ENCODE assay signal across 22 cellular contexts in the genomic region with DNA sequence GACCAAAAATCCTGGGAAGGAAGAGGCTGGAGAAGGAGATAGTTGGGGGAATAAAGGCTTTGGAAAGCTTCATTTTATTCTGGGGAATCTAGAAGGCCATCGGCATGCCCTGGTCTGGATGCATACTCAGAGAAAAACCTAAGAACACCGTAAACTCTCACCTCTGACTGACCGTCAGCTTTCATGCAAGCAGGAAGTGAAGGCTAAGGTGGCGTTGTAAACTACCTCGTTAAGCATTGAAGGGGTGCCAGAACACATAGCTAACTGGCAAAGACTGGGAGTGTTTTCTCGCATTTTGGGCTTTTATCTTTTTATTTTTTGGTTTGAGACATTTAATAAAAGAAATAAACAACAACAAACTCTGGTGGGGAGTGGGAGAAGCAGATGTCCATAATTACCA. TPM values are rescaled to one million over a fixed set of nuclear protein-coding genes. Genes with fewer than 3 reads are reported as not detected.
DNase-seq lines count a peak whose midpoint lies in the region; ATAC-seq, FAIRE-seq and TF ChIP-seq lines count a peak whose summit lies in the region.
"Had no signal": no experiment of that assay in that cellular context is flagged by ENCODE, and none has a peak within 500 bp of the region (broad histone marks: within the 10 kb centered on the region; RNA-seq: fewer than 3 reads in every experiment).

No MANE protein-coding gene starts in this region.

- H3K36me3 ChIP-seq in Loucy (ENCODE audit: insufficient read depth, low read length) (no peaks in the 10 kb centered on the region), H1 (ENCODE audit: control insufficient read depth in 2 of 4, insufficient read depth in 4 of 4, low read length in 3 of 4) (no peaks in the 10 kb centered on the region), trophoblast cell (ENCODE audit: control insufficient read depth in 1 of 2, insufficient read depth in 2 of 2, low read length in 2 of 2) (peaks cover 3 to 5% of the 10 kb centered on the region in 2 experiments), sigmoid colon (no peaks in the 10 kb centered on the region)
- H3K36me3 ChIP-seq: BLaER1 had no signal

- no peak overlapping the region for H3K14ac ChIP-seq in H1 (ENCODE audit: insufficient read length)
- H3K14ac ChIP-seq in trophoblast cell (ENCODE audit: low read length), result no peak overlapping the region

- H3K4me1 Mint-ChIP-seq in CD4-positive, alpha-beta T cell (ENCODE audit: low read depth), result peaks cover 18% of the 10 kb centered on the region

- no peak overlapping the region for H4K5ac ChIP-seq in H1 (ENCODE audit: insufficient read length, low read depth, low read length)

- H4K91ac ChIP-seq in H1 (replicated peaks; ENCODE audit: insufficient read length, low read length), result no peak overlapping the region
- H4K91ac ChIP-seq in trophoblast cell (ENCODE audit: low read depth, low read length), result peak overlapping the region; percentile 81

- H3K9ac ChIP-seq in Loucy (ENCODE audit: low read depth, low read length, poor library complexity, severe bottlenecking) (no peak overlapping the region), H1 (replicated peaks in 1 of 4; ENCODE audit: extremely low read depth in 1 of 4, low read depth in 3 of 4, low read length in 3 of 4) (no peak overlapping the region), trophoblast cell (ENCODE audit: low read length) (no peak overlapping the region)
- H3K9ac ChIP-seq: BLaER1 had no signal

- H4K20me1 ChIP-seq in Loucy (ENCODE audit: insufficient read depth, low read length, poor library complexity, severe bottlenecking) (no peaks in the 10 kb centered on the region), H1 (replicated peaks in 1 of 2; ENCODE audit: control insufficient read depth in 1 of 2, insufficient read depth in 2 of 2, low read length in 2 of 2) (no peaks in the 10 kb centered on the region)
- H4K20me1 ChIP-seq: BLaER1 had no signal

- H2AFZ ChIP-seq in Loucy (ENCODE audit: low read length) (0 out of 2 replicates have a peak overlapping the region, but pooled peaks have one; percentile 37), H1 (ENCODE audit: low read length) (no peak overlapping the region), trophoblast cell (ENCODE audit: insufficient read depth, low read length, poor library complexity) (no peak overlapping the region)

- H3K79me2 ChIP-seq in Loucy (ENCODE audit: insufficient read depth, low read length) (peaks cover 12% of the 10 kb centered on the region), H1 (ENCODE audit: control insufficient read depth in 1 of 2, insufficient read depth in 2 of 2, low read length in 2 of 2) (peaks cover 0 to 6% of the 10 kb centered on the region in 2 experiments; a peak in 3 of 4 replicates), trophoblast cell (ENCODE audit: control insufficient read depth, insufficient read depth, low read length, poor library complexity) (peaks cover 8% of the 10 kb centered on the region)

- 94% methylated on average over 6 of the region's 6 CpGs; no CpG with 5 or more reads in 1 of the 2 experiments for WGBS in H1 (ENCODE audit: extremely low coverage in 1 of 2, insufficient coverage in 1 of 2, insufficient read length in 1 of 2, insufficient replicate concordance in 2 of 2, low coverage in 1 of 2, low lambda C conversion rate in 2 of 2, missing lambda C conversion rate in 1 of 2), 2 experiments
- no CpG with 5 or more reads among the region's 6 CpGs for WGBS in trophoblast cell (ENCODE audit: extremely low coverage, insufficient coverage, insufficient read length)
- WGBS in sigmoid colon, 2 donors, result 34 to 71% methylated on average over 6 of the region's 6 CpGs

- intact Hi-C loops in CD4-positive, alpha-beta T cell (cut with DNase I, micrococcal nuclease), result loop anchor here in 1 of 2 experiments (5.0 to 10.0 kb wide), 2 partner anchors 182 to 1400 kb away; a partner anchor contains a TSS
- intact Hi-C loops in sigmoid colon (cut with DNase I), result loop anchor here (5.0 kb wide), 1 partner anchor 542 kb away; a partner anchor contains a TSS

- POLR2A ChIA-PET in CD4-positive, alpha-beta T cell (lab: Charles Lee), result no interaction called here
- POLR2A ChIA-PET in H1 (lab: Charles Lee; ENCODE audit: partially characterized antibody), result interaction anchor here (0.7 to 1.5 kb wide), 2 partner anchors 79 to 407 kb away, joined by 3 to 4 read pairs; a partner anchor contains a TSS

- H4K8ac ChIP-seq in H1 (ENCODE audit: extremely low read depth, insufficient read depth, low read length), result no peak overlapping the region
- H4K8ac ChIP-seq in trophoblast cell (ENCODE audit: low read depth, low read length), result no peak overlapping the region

- TF ChIP-seq POLR2A in H1 (IDR thresholded peaks at IDR 0.05; ENCODE audit: control extremely low read depth in 1 of 2, low read depth in 2 of 2, low read length in 2 of 2) (no peak), sigmoid colon (IDR thresholded peaks at IDR 0.05) (no peak)

- H3F3A ChIP-seq in Loucy (ENCODE audit: low read depth), result no peaks in the 10 kb centered on the region

- peaks cover 12% of the 10 kb centered on the region for H3K4me1 ChIP-seq in Loucy (ENCODE audit: insufficient read depth, low read length, poor library complexity, severe bottlenecking)
- H3K4me1 ChIP-seq in H1 (replicated peaks in 1 of 4; ENCODE audit: control insufficient read depth in 3 of 4, insufficient read depth in 4 of 4, low read length in 3 of 4), result peaks cover 0 to 3% (median 0%) of the 10 kb centered on the region in 4 experiments; a peak in 2 of 7 replicates
- H3K4me1 ChIP-seq in trophoblast cell (ENCODE audit: control insufficient read depth in 1 of 2, insufficient read depth in 2 of 2, low read length in 2 of 2), result peaks cover 4 to 7% of the 10 kb centered on the region in 2 experiments
- peaks cover 0 to 17% (median 15%) of the 10 kb centered on the region in 4 donors for H3K4me1 ChIP-seq in sigmoid colon

- peaks cover 15% of the 10 kb centered on the region for H3K36me3 Mint-ChIP-seq in CD4-positive, alpha-beta T cell (ENCODE audit: low read depth)

- H3K18ac ChIP-seq in H1 (ENCODE audit: extremely low read depth, low read length) (no peak overlapping the region), trophoblast cell (ENCODE audit: low read length) (no peak overlapping the region)

- H3K27ac ChIP-seq in CD4-positive, alpha-beta T cell (ENCODE audit: low read depth, low read length), result no peak overlapping the region
- H3K27ac ChIP-seq in H1 (ENCODE audit: low read depth, low read length) (no peak overlapping the region), trophoblast cell (ENCODE audit: low read depth, low read length) (no peak overlapping the region), sigmoid colon (no peak overlapping the region)
- H3K27ac ChIP-seq: BLaER1, RWPE1, SK-N-MC had no signal

- DNase-seq in CD4-positive, alpha-beta T cell, result no peak
- no peak for DNase-seq in H1 (ENCODE audit: low read depth in 1 of 2, low spot score in 2 of 2)
- DNase-seq in trophoblast cell, result no peak
- no peak for DNase-seq in stimulated activated naive CD4-positive, alpha-beta T cell (lab: John Stamatoyannopoulos, UW)
- DNase-seq in sigmoid colon, result no peak
- DNase-seq: DMS79 treated with DMSO at 0.1 percent for 48 hours; GOT3; Kasumi-1; NCI-H1092; NCI-H1436 treated with DMSO at 0.1 percent for 48 hours; NCI-H1930; NCI-H226; NCI-H524; NCI-H774; NK-92 treated with Interleukin-12 subunit alpha and Interleukin-12 subunit beta, amount 100 ng/mL, for 24 hours; SHP77 treated with DMSO at 0.1 percent for 48 hours had no signal

- FAIRE-seq in H1 (lab: Jason Lieb, UNC), result no peak
- FAIRE-seq: D721Med had no signal

- H3K9me2 ChIP-seq in Loucy (replicated peaks; ENCODE audit: low read depth, low read length), result no peaks in the 10 kb centered on the region

- H3K27ac Mint-ChIP-seq in CD4-positive, alpha-beta T cell, result no peak overlapping the region

- no peak overlapping the region for H3K4me3 ChIP-seq in Loucy (ENCODE audit: low read length, poor library complexity, severe bottlenecking)
- H3K4me3 ChIP-seq in H1 (ENCODE audit: extremely low read depth in 1 of 4, insufficient read depth in 2 of 4, low read depth in 3 of 4, low read length in 4 of 4), result no peak overlapping the region
- no peak overlapping the region for H3K4me3 ChIP-seq in trophoblast cell (ENCODE audit: low read depth, low read length)
- no peak overlapping the region for H3K4me3 ChIP-seq in sigmoid colon
- H3K4me3 ChIP-seq: BLaER1, SK-N-MC had no signal

- H2BK120ac ChIP-seq in H1 (replicated peaks; ENCODE audit: low read depth, low read length) (no peak overlapping the region), trophoblast cell (ENCODE audit: insufficient read depth, low read length, poor library complexity) (no peak overlapping the region)

- no peak overlapping the region for H3K23ac ChIP-seq in H1 (ENCODE audit: insufficient read length)
- H3K23ac ChIP-seq in trophoblast cell (ENCODE audit: low read length), result no peak overlapping the region

- TF ChIP-seq RAD21 in H1 (IDR thresholded peaks at IDR 0.05 in 1 of 2, conservative IDR thresholded peaks at IDR 0.05 in 1 of 2; ENCODE audit: low read depth in 2 of 2, low read length in 2 of 2), result no peak

- H3K23me2 ChIP-seq in H1 (ENCODE audit: low read depth, low read length), result peaks cover 9% of the 10 kb centered on the region; the same call in 1 of the 2 replicates

- H3K4me2 ChIP-seq in Loucy (ENCODE audit: low read depth, low read length, poor library complexity, severe bottlenecking) (no peak overlapping the region), H1 (ENCODE audit: insufficient read depth in 1 of 2, low read depth in 2 of 2, low read length in 2 of 2) (no peak overlapping the region), trophoblast cell (ENCODE audit: low read length) (no peak overlapping the region)
- H3K4me2 ChIP-seq: BLaER1 had no signal

- TF ChIP-seq EP300 in H1 (IDR thresholded peaks at IDR 0.05; ENCODE audit: borderline replicate concordance in 1 of 2, low read depth in 2 of 2, low read length in 2 of 2), result no peak
- TF ChIP-seq EP300 in sigmoid colon (IDR thresholded peaks at IDR 0.05), result no peak

- H3K27me3 ChIP-seq in CD4-positive, alpha-beta T cell (ENCODE audit: control insufficient read depth, insufficient read depth, low read length), result no peaks in the 10 kb centered on the region
- H3K27me3 ChIP-seq in Loucy (ENCODE audit: insufficient read depth, low read length, poor library complexity, severe bottlenecking), result no peaks in the 10 kb centered on the region
- no peaks in the 10 kb centered on the region for H3K27me3 ChIP-seq in H1 (replicated peaks in 1 of 4; ENCODE audit: control insufficient read depth in 3 of 4, extremely low read depth in 1 of 4, insufficient read depth in 3 of 4, low read length in 3 of 4)
- no peaks in the 10 kb centered on the region for H3K27me3 ChIP-seq in trophoblast cell (ENCODE audit: insufficient read depth, low read length)
- no peaks in the 10 kb centered on the region for H3K27me3 ChIP-seq in sigmoid colon
- H3K27me3 ChIP-seq: BLaER1 had no signal

- H2AK5ac ChIP-seq in H1 (ENCODE audit: low read depth, low read length) (no peak overlapping the region), trophoblast cell (ENCODE audit: low read length) (no peak overlapping the region)

- H3K27me3 Mint-ChIP-seq in CD4-positive, alpha-beta T cell, result no peaks in the 10 kb centered on the region

- TF ChIP-seq CTCF in CD4-positive, alpha-beta T cell (IDR thresholded peaks at IDR 0.05), result no peak
- TF ChIP-seq CTCF in Loucy (conservative IDR thresholded peaks at IDR 0.05; ENCODE audit: low read length) (no peak), H1 (IDR thresholded peaks at IDR 0.05; ENCODE audit: control extremely low read depth in 1 of 3, insufficient read depth in 1 of 3, low read depth in 1 of 3, low read length in 3 of 3) (no peak), sigmoid colon (IDR thresholded peaks at IDR 0.05) (no peak)

- CTCF ChIA-PET in CD4-positive, alpha-beta T cell (lab: Charles Lee), result no interaction called here
- CTCF ChIA-PET in H1 (lab: Charles Lee; ENCODE audit: partially characterized antibody), result interaction anchor here (1.8 kb wide), 1 partner anchor 486 kb away, joined by 4 read pairs; no protein-coding TSS in a partner anchor

- H4K12ac ChIP-seq in trophoblast cell (ENCODE audit: low read depth, low read length), result no peak overlapping the region

- no peak for ATAC-seq in CD4-positive, alpha-beta T cell (ENCODE audit: poor library complexity)
- ATAC-seq in GM21515 (IDR thresholded peaks at IDR 0.05; ENCODE audit: unreplicated experiment), result no peak

- peak overlapping the region; percentile 51 for H3K4me3 Mint-ChIP-seq in CD4-positive, alpha-beta T cell

- H2BK5ac ChIP-seq in H1 (ENCODE audit: low read depth, low read length), result no peak overlapping the region
- no peak overlapping the region for H2BK5ac ChIP-seq in trophoblast cell (ENCODE audit: low read depth, low read length, poor library complexity)

- no peaks in the 10 kb centered on the region for H3K9me3 ChIP-seq in CD4-positive, alpha-beta T cell (ENCODE audit: control insufficient read depth, low read length)
- H3K9me3 ChIP-seq in Loucy (ENCODE audit: insufficient read depth, low read depth, low read length) (no peaks in the 10 kb centered on the region), H1 (ENCODE audit: insufficient read depth in 2 of 2, low read depth in 1 of 2, low read length in 1 of 2) (0 out of 4 replicates have a peak, but pooled peaks cover 0 to 6% of the 10 kb centered on the region in 2 experiments), trophoblast cell (ENCODE audit: insufficient read depth, low read depth, low read length) (peaks cover 2% of the 10 kb centered on the region), sigmoid colon (no peaks in the 10 kb centered on the region)

- H2BK15ac ChIP-seq in H1 (ENCODE audit: low read length), result no peak overlapping the region

- H3K79me1 ChIP-seq in H1 (ENCODE audit: low read depth, low read length), result 0 out of 2 replicates have a peak, but pooled peaks cover 4% of the 10 kb centered on the region
- peaks cover 9% of the 10 kb centered on the region for H3K79me1 ChIP-seq in trophoblast cell (ENCODE audit: low read length)

- peak overlapping the region; percentile 33; the same call in 1 of the 2 replicates for H2BK12ac ChIP-seq in H1 (ENCODE audit: low read depth, low read length)
- H2BK12ac ChIP-seq in trophoblast cell (ENCODE audit: low read length), result no peak overlapping the region

- H3K4ac ChIP-seq in H1 (replicated peaks; ENCODE audit: insufficient read length, low read depth, low read length), result no peak overlapping the region
- H3K4ac ChIP-seq in trophoblast cell (ENCODE audit: low read depth, low read length), result no peak overlapping the region

- peaks cover 8% of the 10 kb centered on the region for H3K9me3 Mint-ChIP-seq in CD4-positive, alpha-beta T cell

- H2BK20ac ChIP-seq in H1 (ENCODE audit: low read length), result no peak overlapping the region

- no peak overlapping the region for H3K56ac ChIP-seq in H1 (replicated peaks; ENCODE audit: insufficient read length, low read depth, low read length)

RNA-seq across cellular contexts. Expression of a gene that starts 2.6 kb away (rescaled TPM):
- 10 to 100 TPM; 10.0 to 10.3 TPM for total RNA-seq in CD4-positive, alpha-beta T cell
- 42.2 and 43.7 TPM in 2 replicates for total RNA-seq in H1 (2021; fragmentation: NEBNext Ultra II Directional; extraction: Animal tissue kit (Norgen Biotek cat#: 25700))
- polyA plus RNA-seq in H1 (2011; rRNA removed), result 15.3 and 29.2 TPM in 2 replicates
- 25.6 TPM for polyA plus RNA-seq in H1 (2011; cell fraction: cytosol; rRNA removed)
- polyA plus RNA-seq in H1 (2011; cell fraction: nucleus; rRNA removed), result 12.6 TPM
- 22.7 to 34.3 TPM (median 23.1 TPM) in 4 replicates for polyA plus RNA-seq in H1 (2012, experiment 1 of 2)
- 4.3 TPM for polyA plus RNA-seq in H1 (2012, experiment 2 of 2)
- 55.1 TPM for polyA plus RNA-seq in H1 (2013, experiment 1 of 2)
- polyA plus RNA-seq in H1 (2013, experiment 2 of 2), result 58.5 TPM
- 45.2 and 85.5 TPM in 2 replicates for polyA minus RNA-seq in H1 (2011; rRNA and poly(A)+ RNA removed)
- polyA minus RNA-seq in H1 (2011; cell fraction: cytosol; rRNA and poly(A)+ RNA removed), result 26.0 TPM
- polyA minus RNA-seq in H1 (2011; cell fraction: nucleus; rRNA and poly(A)+ RNA removed), result 70.9 TPM
- 131 and 150 TPM in 2 replicates for polyA plus RNA-seq in trophoblast cell (2013)
- total RNA-seq in sigmoid colon, result 10 to 100 TPM; 12.5 to 56.5 (median 21.9) TPM
- polyA plus RNA-seq in sigmoid colon, result 10 to 100 TPM in 1 of 3 donors, 1 to 10 TPM in 2; 2.4 to 10.2 (median 3.0) TPM

RNA-seq across cellular contexts. Expression of a gene that starts 23.1 kb away (rescaled TPM):
- not detected for total RNA-seq in CD4-positive, alpha-beta T cell
- 0.15 TPM in 1 of 2 replicates, not detected in the other for total RNA-seq in H1 (2021; fragmentation: NEBNext Ultra II Directional; extraction: Animal tissue kit (Norgen Biotek cat#: 25700))
- polyA plus RNA-seq in H1 (2011; rRNA removed) (0.03 TPM in 1 of 2 replicates, not detected in the other), sigmoid colon (not detected)
- 0.08 TPM for polyA plus RNA-seq in H1 (2011; cell fraction: cytosol; rRNA removed)
- polyA plus RNA-seq in H1 (2011; cell fraction: nucleus; rRNA removed), result not detected
- polyA plus RNA-seq in H1 (2012, experiment 1 of 2), result 0.12 TPM in 1 of 4 replicates, not detected in the others
- not detected for polyA plus RNA-seq in H1 (2012, experiment 2 of 2)
- polyA plus RNA-seq in H1 (2013, experiment 1 of 2), result not detected
- polyA plus RNA-seq in H1 (2013, experiment 2 of 2), result 0.02 TPM
- polyA minus RNA-seq in H1 (2011; rRNA and poly(A)+ RNA removed), result not detected in 2 replicates
- not detected for polyA minus RNA-seq in H1 (2011; cell fraction: cytosol; rRNA and poly(A)+ RNA removed)
- not detected for polyA minus RNA-seq in H1 (2011; cell fraction: nucleus; rRNA and poly(A)+ RNA removed)
- 0.03 and 0.04 TPM in 2 replicates for polyA plus RNA-seq in trophoblast cell (2013)
- total RNA-seq in sigmoid colon, result under 1 TPM in 1 of 4 donors, not detected in 3; 0.33 TPM
